In genomic region chr5:43019615-43020293, GRCh38 we compare ENCODE assay signal across 8 cellular contexts. TPM values are rescaled to one million over a fixed set of nuclear protein-coding genes. Genes with fewer than 3 reads are reported as not detected.
DNase-seq lines count a peak whose midpoint lies in the region; ATAC-seq and TF ChIP-seq lines count a peak whose summit lies in the region.

No MANE protein-coding gene starts in this region.

- ATAC-seq in HG02571 (IDR thresholded peaks at IDR 0.05; ENCODE audit: unreplicated experiment) (peak; percentile 66), SK-N-SH treated with all-trans-retinoic acid at 6 μM for 48 hours (peak; percentile 72)
- peak; percentile 72 for ATAC-seq in activated naive CD8-positive, alpha-beta T cell treated with anti-CD3 and anti-CD28 coated beads, Interleukin-2, amount 10 ng/mL, durations not matched to agents 7 days and 5 days (ENCODE audit: low read depth)

- H3K36me3 ChIP-seq in iPS-15b (ENCODE audit: control insufficient read depth, insufficient read depth, low read length): no peaks in the 10 kb centered on the region
- H3K36me3 ChIP-seq in spleen: no peaks in the 10 kb centered on the region

- peaks cover 97% of the 10 kb centered on the region for H3K27me3 ChIP-seq in iPS-15b (ENCODE audit: control insufficient read depth, insufficient read depth, low read length)
- H3K27me3 ChIP-seq in spleen (replicated peaks in 1 of 7): peaks cover 0 to 4% (median 0%) of the 10 kb centered on the region in 7 donors

- no peaks in the 10 kb centered on the region for H3K27me3 Mint-ChIP-seq in activated naive CD8-positive, alpha-beta T cell treated with anti-CD3 and anti-CD28 coated beads, Interleukin-2, amount 10 ng/mL, durations not matched to agents 7 days and 5 days

- H3K9me3 ChIP-seq in iPS-15b (ENCODE audit: control insufficient read depth, insufficient read depth, low read length): no peaks in the 10 kb centered on the region
- no peaks in the 10 kb centered on the region for H3K9me3 ChIP-seq in spleen

- peak overlapping the region; percentile 97 for H3K4me3 Mint-ChIP-seq in activated naive CD8-positive, alpha-beta T cell treated with anti-CD3 and anti-CD28 coated beads, Interleukin-2, amount 10 ng/mL, durations not matched to agents 7 days and 5 days

- TF ChIP-seq POLR2A in NB4 (IDR thresholded peaks at IDR 0.05; ENCODE audit: extremely low read depth, insufficient read length) (peak; percentile 25), spleen (IDR thresholded peaks at IDR 0.05) (peak in 1 of 3 donors; percentile 76)

- DNase-seq in NB4 (ENCODE audit: low read depth): peak; percentile 94
- peak; percentile 75 for DNase-seq in activated naive CD8-positive, alpha-beta T cell treated with anti-CD3 and anti-CD28 coated beads, Interleukin-2, amount 10 ng/mL, durations not matched to agents 7 days and 5 days
- peak; percentile 93 for DNase-seq in spleen
- DNase-seq in NCI-H226: no peak

- POLR2A ChIA-PET in activated naive CD8-positive, alpha-beta T cell treated with anti-CD3 and anti-CD28 coated beads, Interleukin-2, amount 10 ng/mL, durations not matched to agents 7 days and 5 days (lab: Charles Lee): interaction anchor here (0.5 to 10.2 kb wide), 22 partner anchors 8 to 466 kb away, joined by 3 to 594 read pairs (median 14); partner anchors contain the start of genes ANXA2R, TMEM267 and ZNF131

- intact Hi-C loops in spleen (cut with DNase I; ENCODE audit: low total_unique reads): no loop called here

- peak overlapping the region; percentile 100 for H3K27ac Mint-ChIP-seq in activated naive CD8-positive, alpha-beta T cell treated with anti-CD3 and anti-CD28 coated beads, Interleukin-2, amount 10 ng/mL, durations not matched to agents 7 days and 5 days

- H3K9ac ChIP-seq in iPS-15b (ENCODE audit: low read depth, low read length): no peak overlapping the region

- H3K9me3 Mint-ChIP-seq in activated naive CD8-positive, alpha-beta T cell treated with anti-CD3 and anti-CD28 coated beads, Interleukin-2, amount 10 ng/mL, durations not matched to agents 7 days and 5 days: no peaks in the 10 kb centered on the region

- H3K36me3 Mint-ChIP-seq in activated naive CD8-positive, alpha-beta T cell treated with anti-CD3 and anti-CD28 coated beads, Interleukin-2, amount 10 ng/mL, durations not matched to agents 7 days and 5 days: peaks cover 9% of the 10 kb centered on the region

- 2 to 6% (median 3%) methylated on average over 36 of the region's 36 CpGs for whole genome bisulfite sequencing in spleen, 5 donors

- peak overlapping the region; percentile 60 for H3K4me3 ChIP-seq in GM12875 (ENCODE audit: low read depth, low read length)
- H3K4me3 ChIP-seq in NB4 (ENCODE audit: low read depth, low read length): peak overlapping the region; percentile 76
- peak overlapping the region; percentile 35 for H3K4me3 ChIP-seq in iPS-15b (ENCODE audit: low read depth, low read length)
- peak overlapping the region; percentile 39 to 78 (median 52) for H3K4me3 ChIP-seq in spleen

- H3K27ac ChIP-seq in spleen: peak overlapping the region; percentile 97 to 100 (median 99)

- H3K4me1 ChIP-seq in iPS-15b (ENCODE audit: control insufficient read depth, insufficient read depth, low read length) (peaks cover 11% of the 10 kb centered on the region), spleen (peaks cover 16 to 47% (median 35%) of the 10 kb centered on the region in 6 donors)

- peaks cover 27% of the 10 kb centered on the region for H3K4me1 Mint-ChIP-seq in activated naive CD8-positive, alpha-beta T cell treated with anti-CD3 and anti-CD28 coated beads, Interleukin-2, amount 10 ng/mL, durations not matched to agents 7 days and 5 days

- TF ChIP-seq CTCF in GM12875 (IDR thresholded peaks at IDR 0.05; ENCODE audit: borderline replicate concordance, insufficient read depth, low read depth, low read length) (peak; percentile 66), NB4 (IDR thresholded peaks at IDR 0.05; ENCODE audit: low read depth, low read length) (peak; percentile 57), spleen (IDR thresholded peaks at IDR 0.05 in 8 of 11, conservative IDR thresholded peaks at IDR 0.05 in 3 of 11) (peak; percentile 19 to 88 (median 76))

TF ChIP-seq in SK-N-SH treated with all-trans-retinoic acid at 6 μM for 48 hours, 23 proteins besides CTCF, POLR2A, EP300 and RAD21:
- no peak for TF ChIP-seq BACH2 (CRISPR knock-in tag; IDR thresholded peaks at IDR 0.05; ENCODE audit: borderline replicate concordance)
- TF ChIP-seq POU6F1 (CRISPR knock-in tag; IDR thresholded peaks at IDR 0.05; ENCODE audit: borderline replicate concordance, low read depth): no peak
- TF ChIP-seq ZNF565 (CRISPR knock-in tag; conservative IDR thresholded peaks at IDR 0.05; ENCODE audit: low read depth): no peak
- TF ChIP-seq ZNF8 (CRISPR knock-in tag; IDR thresholded peaks at IDR 0.05): no peak

RNA-seq across cellular contexts. Expression of gene ANXA2R, which starts 20.4 kb away (rescaled TPM):
- total RNA-seq in activated naive CD8-positive, alpha-beta T cell treated with anti-CD3 and anti-CD28 coated beads, Interleukin-2, amount 10 ng/mL, durations not matched to agents 7 days and 5 days: 10 to 100 TPM; 39.2 to 41.1 TPM
- 10 to 100 TPM; 10.0 to 27.2 (median 16.4) TPM for total RNA-seq in spleen
- 10 to 100 TPM; 28.9 to 44.5 (median 36.5) TPM for polyA plus RNA-seq in spleen
